Comparison of ENCODE assay signal across 1 cellular context in genomic region chr1:229263254-229263653, GRCh38.
TF ChIP-seq lines count a peak whose summit lies in the region.

No MANE protein-coding gene starts in this region.

TF ChIP-seq in HEK293, 187 proteins besides CTCF, POLR2A, EP300 and RAD21 (continued from another document):
- TF ChIP-seq ZNF704 (tag by site-specific recombination; IDR thresholded peaks at IDR 0.05) (no peak), ZNF169 (tag by site-specific recombination; IDR thresholded peaks at IDR 0.05) (no peak), ZNF155 (tag by site-specific recombination; IDR thresholded peaks at IDR 0.05) (no peak), ZNF623 (tag by site-specific recombination; IDR thresholded peaks at IDR 0.05) (peak; percentile 95)
